ENCODE assay signal across 23 cellular contexts in genomic region chr15:57600197-57600596, GRCh38. TPM values are rescaled to one million over a fixed set of nuclear protein-coding genes. Genes with fewer than 3 reads are reported as not detected.
"Had no signal": no experiment of that assay in that cellular context is flagged by ENCODE, and none has a peak within 500 bp of the region (broad histone marks: within the 10 kb centered on the region; RNA-seq: fewer than 3 reads in every experiment).

No MANE protein-coding gene starts in this region.

- H3K27ac ChIP-seq: KMS-11 had no signal

- ATAC-seq: activated T-cell treated with anti-CD3 and anti-CD28 coated beads, Interleukin-2, amount 50 U/mL, for 4 hours had no signal

- H3K4me2 ChIP-seq: KMS-11 had no signal

- DNase-seq: activated CD4-positive, alpha-beta memory T cell treated with anti-CD3 and anti-CD28 coated beads for 36 hours; activated CD4-positive, alpha-beta T cell treated with anti-CD3 and anti-CD28 coated beads, Interleukin-2, amount 10 ng/mL, durations not matched to agents 7 days and 5 days; activated CD4-positive, CD25-positive, alpha-beta regulatory T cell; activated CD8-positive, alpha-beta memory T cell treated with anti-CD3 and anti-CD28 coated beads for 24 hours; activated gamma-delta T cell; activated naive CD4-positive, alpha-beta T cell treated with anti-CD3 and anti-CD28 coated beads for 36 hours; activated T-cell treated with anti-CD3 and anti-CD28 coated beads, Interleukin-2, amount 50 U/mL, for 4 hours; amygdala; caudate nucleus; MM.1S; NCI-H1105; NCI-H1436; NCI-H1694 treated with DMSO at 0.1 percent for 48 hours; NCI-H2029 treated with DMSO at 0.1 percent for 48 hours; NCI-H345; NCI-H510A treated with DMSO at 0.1 percent for 48 hours; NCI-H69; NK-92 treated with Interleukin-12 subunit alpha and Interleukin-12 subunit beta, amount 100 ng/mL, for 24 hours; OCI-M1; SIG-M5; T-helper 2 cell; T1000 had no signal

RNA-seq across cellular contexts. Expression of gene MYZAP, which starts 8.5 kb away (rescaled TPM):
- total RNA-seq: activated CD4-positive, alpha-beta T cell treated with anti-CD3 and anti-CD28 coated beads, Interleukin-2, amount 10 ng/mL, durations not matched to agents 7 days and 5 days had no signal
